17 cellular contexts compared by ENCODE assay signal in genomic region chr7:126398285-126398684, GRCh38.
DNase-seq lines count a peak whose midpoint lies in the region; ATAC-seq and TF ChIP-seq lines count a peak whose summit lies in the region.
"Had no signal": no experiment of that assay in that cellular context is flagged by ENCODE, and none has a peak within 500 bp of the region (broad histone marks: within the 10 kb centered on the region; RNA-seq: fewer than 3 reads in every experiment).

No MANE protein-coding gene starts in this region.

- H3K36me3 Mint-ChIP-seq in activated T-cell treated with anti-CD3 and anti-CD28 coated beads, Interleukin-2, amount 50 U/mL, for 4 hours (ENCODE audit: insufficient read depth) = no peaks in the 10 kb centered on the region

- no peaks in the 10 kb centered on the region for H3K36me3 ChIP-seq in left ventricle myocardium inferior
- no peaks in the 10 kb centered on the region for H3K36me3 ChIP-seq in RWPE2 (ENCODE audit: low read depth)

- H3K27me3 ChIP-seq in left ventricle myocardium inferior (ENCODE audit: low read depth) (no peaks in the 10 kb centered on the region), right cardiac atrium (ENCODE audit: control insufficient read depth, insufficient read depth) (no peaks in the 10 kb centered on the region), RWPE2 (ENCODE audit: insufficient read depth, poor library complexity, severe bottlenecking) (no peaks in the 10 kb centered on the region), foreskin keratinocyte (no peaks in the 10 kb centered on the region)

- H3K9me3 ChIP-seq in left ventricle myocardium inferior (replicated peaks) (no peaks in the 10 kb centered on the region), right cardiac atrium (ENCODE audit: control insufficient read depth, low read length) (no peaks in the 10 kb centered on the region), RWPE2 (ENCODE audit: severe bottlenecking) (no peaks in the 10 kb centered on the region)

- TF ChIP-seq CTCF in left ventricle myocardium inferior (IDR thresholded peaks at IDR 0.05; ENCODE audit: borderline replicate concordance) (no peak), RWPE2 (IDR thresholded peaks at IDR 0.05; ENCODE audit: poor library complexity, severe bottlenecking) (no peak), foreskin keratinocyte (conservative IDR thresholded peaks at IDR 0.05) (no peak)

- no peaks in the 10 kb centered on the region for H3K4me1 Mint-ChIP-seq in activated T-cell treated with anti-CD3 and anti-CD28 coated beads, Interleukin-2, amount 50 U/mL, for 4 hours (ENCODE audit: low read depth)

- ATAC-seq in right cardiac atrium (no peak), RWPE2 (ENCODE audit: low read depth) (peak; percentile 63), foreskin keratinocyte (peak; percentile 71)
- no peak for ATAC-seq in activated T-cell treated with anti-CD3 and anti-CD28 coated beads, Interleukin-2, amount 50 U/mL, for 4 hours
- ATAC-seq: GM23338, HepG2 had no signal

- peaks cover 12% of the 10 kb centered on the region for H3K4me1 ChIP-seq in left ventricle myocardium inferior
- H3K4me1 ChIP-seq in right cardiac atrium (ENCODE audit: control insufficient read depth, insufficient read depth, low read length) = no peaks in the 10 kb centered on the region
- H3K4me1 ChIP-seq in RWPE2 (ENCODE audit: insufficient read depth, poor library complexity, severe bottlenecking) = no peaks in the 10 kb centered on the region
- no peaks in the 10 kb centered on the region for H3K4me1 ChIP-seq in foreskin keratinocyte

- H3K4me3 ChIP-seq in left ventricle myocardium inferior (no peak overlapping the region), right cardiac atrium (ENCODE audit: low read length) (no peak overlapping the region), RWPE2 (ENCODE audit: severe bottlenecking) (no peak overlapping the region)
- H3K4me3 ChIP-seq: GM23338 had no signal

- H3K27ac ChIP-seq in left ventricle myocardium inferior (replicated peaks) (peak overlapping the region; percentile 71), right cardiac atrium (ENCODE audit: low read length) (no peak overlapping the region), RWPE2 (ENCODE audit: poor library complexity, severe bottlenecking) (no peak overlapping the region), foreskin keratinocyte (no peak overlapping the region)
- H3K27ac ChIP-seq: RWPE1 had no signal

- intact Hi-C loops in left ventricle myocardium inferior (cut with micrococcal nuclease) (no loop called here), right cardiac atrium (cut with DNase I) (no loop called here)

- H3K9me3 Mint-ChIP-seq in activated T-cell treated with anti-CD3 and anti-CD28 coated beads, Interleukin-2, amount 50 U/mL, for 4 hours = peaks cover 10% of the 10 kb centered on the region
- H3K9me3 Mint-ChIP-seq: GM23338 had no signal

- DNase-seq in left ventricle myocardium inferior = no peak
- no peak for DNase-seq in right cardiac atrium
- no peak for DNase-seq in RWPE2 (ENCODE audit: low spot score)
- DNase-seq in foreskin keratinocyte = peak; percentile 71 to 84
- no peak for DNase-seq in midbrain (lab: John Stamatoyannopoulos, UW)
- DNase-seq in NCI-H1694 treated with DMSO at 0.1 percent for 48 hours (lab: John Stamatoyannopoulos, UW) = no peak
- no peak for DNase-seq in activated T-cell treated with anti-CD3 and anti-CD28 coated beads, Interleukin-2, amount 50 U/mL, for 4 hours
- DNase-seq in HuH-7 (ENCODE audit: low spot score) = no peak
- DNase-seq: C1 segment of cervical spinal cord, DND-41, GF-D8, NCI-H187 treated with DMSO at 0.1 percent for 48 hours, NCI-H2171, NCI-H446 treated with DMSO at 0.1 percent for 48 hours had no signal

- no peak overlapping the region for H3K4me3 Mint-ChIP-seq in activated T-cell treated with anti-CD3 and anti-CD28 coated beads, Interleukin-2, amount 50 U/mL, for 4 hours
- H3K4me3 Mint-ChIP-seq: GM23338 had no signal

- H3K27me3 Mint-ChIP-seq in activated T-cell treated with anti-CD3 and anti-CD28 coated beads, Interleukin-2, amount 50 U/mL, for 4 hours (ENCODE audit: low read depth) = no peaks in the 10 kb centered on the region

Comparison
In these comparisons a context has a peak if more than half of its experiments do, and no peak if none do; other contexts are left out.
1. DNase-seq: peak in foreskin keratinocyte (2 of 2); none in left ventricle myocardium inferior (single experiment), right cardiac atrium (0 of 3), RWPE2 (single experiment), midbrain (single experiment), NCI-H1694 treated with DMSO at 0.1 percent for 48 hours (single experiment), activated T-cell treated with anti-CD3 and anti-CD28 coated beads, Interleukin-2, amount 50 U/mL, for 4 hours (single experiment) and HuH-7 (single experiment).
2. ATAC-seq: peak in RWPE2 (single experiment) and foreskin keratinocyte (single experiment); none in right cardiac atrium (0 of 2) and activated T-cell treated with anti-CD3 and anti-CD28 coated beads, Interleukin-2, amount 50 U/mL, for 4 hours (0 of 2).